1 cellular context compared by ENCODE assay signal in the genomic region with DNA sequence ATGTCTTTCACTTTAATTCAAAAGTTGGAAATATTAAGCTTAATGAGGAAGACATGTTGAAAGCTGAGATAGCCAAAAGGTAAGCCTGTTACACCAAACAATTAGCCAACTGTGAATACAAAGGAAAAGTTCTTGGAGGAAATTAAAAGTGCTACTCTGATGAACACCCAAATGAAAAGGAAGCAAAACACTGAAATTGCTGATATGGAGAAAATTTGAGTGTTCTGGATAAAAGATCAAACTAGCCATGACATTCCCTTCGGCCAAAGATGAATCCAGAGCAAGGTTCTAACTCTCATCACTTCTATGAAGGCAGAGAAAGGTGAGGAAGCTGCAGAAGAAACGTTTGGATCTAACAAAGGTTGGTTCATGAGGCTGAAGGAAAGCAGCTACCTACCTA.
A peak's percentile ranks its signal among the peaks of the same experiment; 100 is the strongest.
TF ChIP-seq lines count a peak whose summit lies in the region.

No MANE protein-coding gene starts in this region.

TF ChIP-seq in HepG2, 621 proteins besides CTCF, POLR2A, EP300 and RAD21 (continued from another document):
- TF ChIP-seq, protein P1, sequence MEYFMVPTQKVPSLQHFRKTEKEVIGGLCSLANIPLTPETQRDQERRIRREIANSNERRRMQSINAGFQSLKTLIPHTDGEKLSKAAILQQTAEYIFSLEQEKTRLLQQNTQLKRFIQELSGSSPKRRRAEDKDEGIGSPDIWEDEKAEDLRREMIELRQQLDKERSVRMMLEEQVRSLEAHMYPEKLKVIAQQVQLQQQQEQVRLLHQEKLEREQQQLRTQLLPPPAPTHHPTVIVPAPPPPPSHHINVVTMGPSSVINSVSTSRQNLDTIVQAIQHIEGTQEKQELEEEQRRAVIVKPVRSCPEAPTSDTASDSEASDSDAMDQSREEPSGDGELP (IDR thresholded peaks at IDR 0.05; ENCODE audit: borderline replicate concordance, low read depth), result no peak
- TF ChIP-seq CBX1 (IDR thresholded peaks at IDR 0.05; ENCODE audit: low read depth), result no peak
- TF ChIP-seq ZNF274 (CRISPR knock-in tag; IDR thresholded peaks at IDR 0.05), result no peak
- peak; percentile 64 for TF ChIP-seq MAFF (IDR thresholded peaks at IDR 0.05; ENCODE audit: low read depth, low read length)
- TF ChIP-seq RELA (CRISPR knock-in tag; IDR thresholded peaks at IDR 0.05), result no peak
- TF ChIP-seq, protein P2, sequence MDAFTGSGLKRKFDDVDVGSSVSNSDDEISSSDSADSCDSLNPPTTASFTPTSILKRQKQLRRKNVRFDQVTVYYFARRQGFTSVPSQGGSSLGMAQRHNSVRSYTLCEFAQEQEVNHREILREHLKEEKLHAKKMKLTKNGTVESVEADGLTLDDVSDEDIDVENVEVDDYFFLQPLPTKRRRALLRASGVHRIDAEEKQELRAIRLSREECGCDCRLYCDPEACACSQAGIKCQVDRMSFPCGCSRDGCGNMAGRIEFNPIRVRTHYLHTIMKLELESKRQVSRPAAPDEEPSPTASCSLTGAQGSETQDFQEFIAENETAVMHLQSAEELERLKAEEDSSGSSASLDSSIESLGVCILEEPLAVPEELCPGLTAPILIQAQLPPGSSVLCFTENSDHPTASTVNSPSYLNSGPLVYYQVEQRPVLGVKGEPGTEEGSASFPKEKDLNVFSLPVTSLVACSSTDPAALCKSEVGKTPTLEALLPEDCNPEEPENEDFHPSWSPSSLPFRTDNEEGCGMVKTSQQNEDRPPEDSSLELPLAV (CRISPR knock-in tag; conservative IDR thresholded peaks at IDR 0.05; ENCODE audit: low read depth), result no peak
